Comparison of ENCODE assay signal across 12 cellular contexts in the genomic region with DNA sequence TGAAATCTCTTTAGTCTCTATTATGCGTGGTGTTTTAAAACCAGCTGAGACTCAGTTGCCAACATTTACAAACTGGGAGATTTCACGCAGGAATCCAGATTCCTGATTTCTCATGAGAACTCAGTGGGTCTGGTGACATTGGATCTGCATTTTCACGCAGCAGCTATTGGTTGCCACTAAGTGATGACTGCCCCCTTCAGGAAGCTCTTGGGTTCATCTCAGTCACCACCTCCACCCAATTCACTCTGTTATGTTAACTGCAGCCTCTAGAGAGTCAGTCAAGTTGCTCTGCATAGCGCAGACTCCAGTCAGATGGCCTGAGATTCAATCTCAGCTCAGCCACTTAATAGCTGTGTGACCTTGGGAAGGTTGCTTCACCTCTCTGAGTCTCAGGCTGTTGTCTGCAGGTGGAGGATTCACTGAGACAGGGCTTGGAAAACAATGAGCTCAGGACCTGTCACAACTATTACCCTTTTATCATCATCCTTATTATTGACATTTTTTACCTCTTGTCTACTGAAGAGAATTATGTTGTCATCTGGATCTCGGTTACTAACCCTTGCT. TPM values are rescaled to one million over a fixed set of nuclear protein-coding genes. Genes with fewer than 3 reads are reported as not detected.
DNase-seq lines count a peak whose midpoint lies in the region; ATAC-seq and TF ChIP-seq lines count a peak whose summit lies in the region.
"Had no signal": no experiment of that assay in that cellular context is flagged by ENCODE, and none has a peak within 500 bp of the region (broad histone marks: within the 10 kb centered on the region; RNA-seq: fewer than 3 reads in every experiment).

No MANE protein-coding gene starts in this region.

- POLR2A ChIA-PET in A673 (lab: Charles Lee; ENCODE audit: low non-redundant PET) = no interaction called here

- DNase-seq in A673 (ENCODE audit: low spot score) (no peak), ELR (ENCODE audit: low read depth) (peak; percentile 4), NCI-H69 (lab: John Stamatoyannopoulos, UW) (peak; percentile 21), fibroblast of peridontal ligament (ENCODE audit: extremely low read depth) (peak; percentile 2), GM03348 (ENCODE audit: low spot score) (no peak), posterior cingulate gyrus (no peak)
- no peak for DNase-seq in activated CD8-positive, alpha-beta memory T cell treated with anti-CD3 and anti-CD28 coated beads, Interleukin-2, amount 50 U/mL, for 48 hours
- DNase-seq: Calu3, islet precursor cell, nephron progenitor cell had no signal

- 0 out of 2 replicates have a peak, but pooled peaks have one; percentile 16 for TF ChIP-seq CTCF in A673 (conservative IDR thresholded peaks at IDR 0.05; ENCODE audit: low read depth, low read length)

- no peak overlapping the region for H3K27ac ChIP-seq in A673 (ENCODE audit: low read depth, low read length, poor library complexity, severe bottlenecking)
- H3K27ac ChIP-seq: ascending aorta had no signal

- no peak for ATAC-seq in HG03135 (IDR thresholded peaks at IDR 0.05; ENCODE audit: unreplicated experiment)

- H3K36me3 ChIP-seq in A673 (ENCODE audit: insufficient read depth, low read length, poor library complexity, severe bottlenecking) = no peaks in the 10 kb centered on the region
- H3K36me3 ChIP-seq: ascending aorta had no signal

- H3K4me1 ChIP-seq in A673 (ENCODE audit: insufficient read depth, low read length, poor library complexity, severe bottlenecking) = no peaks in the 10 kb centered on the region

- no peak overlapping the region for H3K4me3 ChIP-seq in A673 (ENCODE audit: low read depth, low read length, poor library complexity, severe bottlenecking)
- H3K4me3 ChIP-seq: ascending aorta had no signal

- BruUV-seq in A673 (replicated peaks; lab: Mats Ljungman, UMichigan) = no TSS peak

- CTCF ChIA-PET in A673 (lab: Charles Lee) = interaction anchor here (0.6 kb wide), 1 partner anchor 636 kb away, joined by 3 read pairs; no protein-coding TSS in a partner anchor

- peaks cover 19% of the 10 kb centered on the region for H3K27me3 ChIP-seq in A673 (replicated peaks; ENCODE audit: insufficient read depth, low read depth, low read length, poor library complexity)

- no peaks in the 10 kb centered on the region for H3K9me3 ChIP-seq in A673 (ENCODE audit: low read depth, low read length, poor library complexity, severe bottlenecking)
- H3K9me3 ChIP-seq: ascending aorta had no signal

- intact Hi-C loops in A673 (cut with micrococcal nuclease; ENCODE audit: unreplicated experiment) (no loop called here), posterior cingulate gyrus (cut with DNase I) (no loop called here)

RNA-seq across cellular contexts. Expression of a gene that starts 6.4 kb away (rescaled TPM):
- total RNA-seq in A673 (2021) = not detected in 2 replicates
- total RNA-seq: Calu3 had no signal

Comparison
In these comparisons a context has a peak if more than half of its experiments do, and no peak if none do; other contexts are left out.
1. DNase-seq: peak in ELR (single experiment), NCI-H69 (single experiment) and fibroblast of peridontal ligament (single experiment); none in A673 (single experiment), activated CD8-positive, alpha-beta memory T cell treated with anti-CD3 and anti-CD28 coated beads, Interleukin-2, amount 50 U/mL, for 48 hours (single experiment), GM03348 (single experiment) and posterior cingulate gyrus (0 of 10).